7 cellular contexts compared by ENCODE assay signal in genomic region chr10:99845837-99846382, GRCh38.
A peak's percentile ranks its signal among the peaks of the same experiment; 100 is the strongest.
DNase-seq lines count a peak whose midpoint lies in the region; ATAC-seq and TF ChIP-seq lines count a peak whose summit lies in the region.

No MANE protein-coding gene starts in this region.

- no peak overlapping the region for H3K4me3 ChIP-seq in right lobe of liver

- WGBS in right lobe of liver (ENCODE audit: insufficient coverage, low coverage, low lambda C conversion rate, missing lambda C conversion rate) = 21% methylated on average over 10 of the region's 18 CpGs

- peak overlapping the region; percentile 37 for H3K4me3 Mint-ChIP-seq in dendritic cell treated with granulocyte-macrophage colony-stimulating factor and Interleukin-4, amounts not matched to agents 40 ng/mL and 50 ng/mL, for 4 days

- peaks cover 0 to 99% (median 44%) of the 10 kb centered on the region in 4 donors for H3K36me3 ChIP-seq in right lobe of liver

- no peak overlapping the region for H3K27ac ChIP-seq in right lobe of liver

- peak; percentile 83 for DNase-seq in NCI-H510A treated with DMSO at 0.1 percent for 48 hours (lab: John Stamatoyannopoulos, UW)
- peak; percentile 78 for DNase-seq in activated CD4-positive, alpha-beta T cell treated with anti-CD3 and anti-CD28 coated beads for 48 hours
- DNase-seq in right lobe of liver = peak in 2 of 3 donors; percentile 38 to 70
- DNase-seq in stimulated activated CD4-positive, alpha-beta T cell treated with anti-CD3 and anti-CD28 coated beads, Interleukin-4, amount 100 ng/mL, for 48 hours (ENCODE audit: low read depth in 2 of 2) = peak; percentile 49 to 51

- peaks cover 4% of the 10 kb centered on the region for H3K27me3 Mint-ChIP-seq in dendritic cell treated with granulocyte-macrophage colony-stimulating factor and Interleukin-4, amounts not matched to agents 40 ng/mL and 50 ng/mL, for 4 days

- H3K4me1 Mint-ChIP-seq in dendritic cell treated with granulocyte-macrophage colony-stimulating factor and Interleukin-4, amounts not matched to agents 40 ng/mL and 50 ng/mL, for 4 days (ENCODE audit: low read depth) = peaks cover 32% of the 10 kb centered on the region

- no peaks in the 10 kb centered on the region for H3K9me3 Mint-ChIP-seq in dendritic cell treated with granulocyte-macrophage colony-stimulating factor and Interleukin-4, amounts not matched to agents 40 ng/mL and 50 ng/mL, for 4 days

- ATAC-seq in HG03175 (IDR thresholded peaks at IDR 0.05; ENCODE audit: unreplicated experiment) (peak; percentile 76), right lobe of liver (peak; percentile 74 to 83 (median 80))

- TF ChIP-seq POLR2A in right lobe of liver (IDR thresholded peaks at IDR 0.05) = no peak

- no peaks in the 10 kb centered on the region for H3K36me3 Mint-ChIP-seq in dendritic cell treated with granulocyte-macrophage colony-stimulating factor and Interleukin-4, amounts not matched to agents 40 ng/mL and 50 ng/mL, for 4 days (ENCODE audit: low read depth)

- intact Hi-C loops in dendritic cell treated with granulocyte-macrophage colony-stimulating factor and Interleukin-4, amounts not matched to agents 40 ng/mL and 50 ng/mL, for 4 days (cut with micrococcal nuclease) = loop anchor here (1.0 to 5.0 kb wide), 2 partner anchors 121 to 200 kb away; no protein-coding TSS in a partner anchor
- intact Hi-C loops in right lobe of liver (cut with DNase I) = loop anchor here (10.0 kb wide), 1 partner anchor 199 kb away; no protein-coding TSS in a partner anchor

- peak; percentile 73 for TF ChIP-seq CTCF in GM12874 (IDR thresholded peaks at IDR 0.05; ENCODE audit: insufficient read depth, low read depth, low read length)
- TF ChIP-seq CTCF in right lobe of liver (IDR thresholded peaks at IDR 0.05) = peak; percentile 89 to 97 (median 92)

- peaks cover 0 to 56% (median 18%) of the 10 kb centered on the region in 4 donors for H3K4me1 ChIP-seq in right lobe of liver

- no peaks in the 10 kb centered on the region for H3K9me3 ChIP-seq in right lobe of liver

- no peak overlapping the region for H3K27ac Mint-ChIP-seq in dendritic cell treated with granulocyte-macrophage colony-stimulating factor and Interleukin-4, amounts not matched to agents 40 ng/mL and 50 ng/mL, for 4 days

- H3K27me3 ChIP-seq in right lobe of liver = no peaks in the 10 kb centered on the region
